Comparison of ENCODE assay signal across 17 cellular contexts in genomic region chr4:44319129-44319528, GRCh38.
DNase-seq lines count a peak whose midpoint lies in the region; TF ChIP-seq lines count a peak whose summit lies in the region.
"Had no signal": no experiment of that assay in that cellular context is flagged by ENCODE, and none has a peak within 500 bp of the region (broad histone marks: within the 10 kb centered on the region; RNA-seq: fewer than 3 reads in every experiment).

No MANE protein-coding gene starts in this region.

- no peak overlapping the region for H3K4ac ChIP-seq in neuronal stem cell (ENCODE audit: low read length)

- no peak overlapping the region for H3K18ac ChIP-seq in neuronal stem cell (ENCODE audit: low read length)

- no peak overlapping the region for H2AK5ac ChIP-seq in neuronal stem cell (ENCODE audit: low read depth, low read length)

- H3K14ac ChIP-seq in neuronal stem cell (ENCODE audit: low read length): no peak overlapping the region

- TF ChIP-seq CTCF in smooth muscle cell (IDR thresholded peaks at IDR 0.05; ENCODE audit: borderline replicate concordance, insufficient read depth, poor library complexity, severe bottlenecking): no peak

- H4K20me1 ChIP-seq in smooth muscle cell (ENCODE audit: low read depth): no peaks in the 10 kb centered on the region
- H4K20me1 ChIP-seq: BLaER1 had no signal

- H3F3A ChIP-seq in smooth muscle cell (ENCODE audit: low read depth): no peaks in the 10 kb centered on the region

- no peak overlapping the region for H2BK12ac ChIP-seq in neuronal stem cell (ENCODE audit: low read length)

- H3K4me1 ChIP-seq in neuronal stem cell (ENCODE audit: control insufficient read depth in 2 of 2, insufficient read depth in 1 of 2, low read depth in 1 of 2, low read length in 2 of 2) (no peaks in the 10 kb centered on the region), smooth muscle cell (ENCODE audit: low read depth) (peaks cover 6% of the 10 kb centered on the region)
- H3K4me1 ChIP-seq: BLaER1, Caco-2 had no signal

- no peak overlapping the region for H2AFZ ChIP-seq in neuronal stem cell (ENCODE audit: low read length)
- no peak overlapping the region for H2AFZ ChIP-seq in smooth muscle cell (ENCODE audit: low read depth)

- H3K4me2 ChIP-seq in neuronal stem cell (ENCODE audit: insufficient read depth, low read length, poor library complexity, severe bottlenecking) (no peak overlapping the region), smooth muscle cell (no peak overlapping the region)
- H3K4me2 ChIP-seq: BLaER1 had no signal

- DNase-seq in NCI-H1092 treated with DMSO at 0.1 percent for 48 hours (lab: John Stamatoyannopoulos, UW) (peak; percentile 7), NCI-H1092 (lab: John Stamatoyannopoulos, UW) (no peak), NCI-H146 treated with DMSO at 0.1 percent for 48 hours (lab: John Stamatoyannopoulos, UW; ENCODE audit: unreplicated experiment) (peak; percentile 9), NCI-H82 treated with DMSO at 0.1 percent for 48 hours (lab: John Stamatoyannopoulos, UW; ENCODE audit: unreplicated experiment) (peak; percentile 13), neuronal stem cell (ENCODE audit: low spot score) (peak; percentile 2), iPS-NIHi7 (ENCODE audit: extremely low spot score) (no peak), HuH-7 (ENCODE audit: low spot score) (no peak), smooth muscle cell (lab: John Stamatoyannopoulos, UW; ENCODE audit: unreplicated experiment) (no peak)
- DNase-seq: AML-193; Caco-2; CD8-positive, alpha-beta memory T cell; DMS53; GF-D8; HCEC 1CT; HFFc6 had no signal

- no peak overlapping the region for H2BK15ac ChIP-seq in neuronal stem cell (ENCODE audit: low read length)

- H3K4me3 ChIP-seq in neuronal stem cell (ENCODE audit: low read length in 2 of 2) (no peak overlapping the region), smooth muscle cell (no peak overlapping the region)
- H3K4me3 ChIP-seq: BLaER1 had no signal

- no peak overlapping the region for H4K8ac ChIP-seq in neuronal stem cell (ENCODE audit: low read depth, low read length)

- H3K27ac ChIP-seq in neuronal stem cell (replicated peaks; ENCODE audit: low read length) (no peak overlapping the region), smooth muscle cell (ENCODE audit: low read depth) (no peak overlapping the region)
- H3K27ac ChIP-seq: 22Rv1, BLaER1 had no signal

- WGBS in neuronal stem cell (ENCODE audit: extremely low coverage in 2 of 2, insufficient read length in 2 of 2, insufficient replicate concordance in 1 of 2), 2 donors: no CpG with 5 or more reads among the region's 3 CpGs
- WGBS in smooth muscle cell (ENCODE audit: low lambda C conversion rate): 83% methylated on average over 3 of the region's 3 CpGs

- H3K79me1 ChIP-seq in neuronal stem cell (ENCODE audit: low read depth, low read length): no peaks in the 10 kb centered on the region

- H3K9me3 ChIP-seq in neuronal stem cell (replicated peaks in 1 of 2; ENCODE audit: control insufficient read depth in 2 of 2, insufficient read depth in 1 of 2, low read depth in 1 of 2, low read length in 2 of 2) (no peaks in the 10 kb centered on the region), smooth muscle cell (replicated peaks; ENCODE audit: low read depth) (no peaks in the 10 kb centered on the region)
- H3K9me3 ChIP-seq: BLaER1, Caco-2 had no signal

- H3K27me3 ChIP-seq in neuronal stem cell (ENCODE audit: control insufficient read depth in 3 of 3, insufficient read depth in 3 of 3, low read depth in 1 of 3, low read length in 3 of 3): no peaks in the 10 kb centered on the region
- no peaks in the 10 kb centered on the region for H3K27me3 ChIP-seq in smooth muscle cell (ENCODE audit: low read depth)
- H3K27me3 ChIP-seq: BLaER1 had no signal

- no peak overlapping the region for H3K23ac ChIP-seq in neuronal stem cell (ENCODE audit: low read depth, low read length, poor library complexity)

- H2BK5ac ChIP-seq in neuronal stem cell (ENCODE audit: low read length): no peak overlapping the region

- H4K91ac ChIP-seq in neuronal stem cell (ENCODE audit: low read depth, low read length, poor library complexity): no peak overlapping the region

- H3K9ac ChIP-seq in neuronal stem cell (ENCODE audit: low read depth, low read length, poor library complexity) (no peak overlapping the region), smooth muscle cell (ENCODE audit: low read depth) (no peak overlapping the region)
- H3K9ac ChIP-seq: BLaER1 had no signal

- H3K36me3 ChIP-seq in neuronal stem cell (replicated peaks in 1 of 2; ENCODE audit: control insufficient read depth in 2 of 2, insufficient read depth in 2 of 2, low read length in 2 of 2): no peaks in the 10 kb centered on the region
- H3K36me3 ChIP-seq in smooth muscle cell (ENCODE audit: low read depth): no peaks in the 10 kb centered on the region
- H3K36me3 ChIP-seq: BLaER1 had no signal

- no peak overlapping the region for H2BK120ac ChIP-seq in neuronal stem cell (ENCODE audit: low read depth, low read length)

- no peaks in the 10 kb centered on the region for H3K79me2 ChIP-seq in smooth muscle cell (ENCODE audit: low read depth)

Comparison
In these comparisons a context has a peak if more than half of its experiments do, and no peak if none do; other contexts are left out.
1. DNase-seq: peak in NCI-H1092 treated with DMSO at 0.1 percent for 48 hours (single experiment), NCI-H146 treated with DMSO at 0.1 percent for 48 hours (single experiment), NCI-H82 treated with DMSO at 0.1 percent for 48 hours (single experiment) and neuronal stem cell (single experiment); none in NCI-H1092 (single experiment), iPS-NIHi7 (single experiment), HuH-7 (single experiment) and smooth muscle cell (single experiment).